Comparison of ENCODE assay signal across 17 cellular contexts in the genomic region with DNA sequence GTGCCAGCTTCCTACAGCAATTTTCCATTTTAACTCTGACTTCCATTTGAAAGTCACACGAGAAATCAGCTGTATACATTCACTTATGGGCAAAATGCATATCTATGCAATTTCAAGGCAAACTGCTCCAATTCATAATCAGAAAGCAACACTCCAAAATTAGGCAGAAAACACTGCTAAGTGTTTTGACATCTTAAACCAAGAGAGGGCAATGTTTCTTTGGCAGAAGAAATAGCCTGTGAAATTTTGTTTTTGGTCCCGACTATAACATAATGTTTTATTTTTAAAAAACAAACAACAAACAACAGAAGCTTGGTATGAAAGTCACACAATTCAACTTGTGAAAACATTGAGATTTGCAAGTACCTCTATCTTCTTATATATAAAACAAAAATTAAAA. TPM values are rescaled to one million over a fixed set of nuclear protein-coding genes. Genes with fewer than 3 reads are reported as not detected.
DNase-seq lines count a peak whose midpoint lies in the region; ATAC-seq, FAIRE-seq and TF ChIP-seq lines count a peak whose summit lies in the region.
"Had no signal": no experiment of that assay in that cellular context is flagged by ENCODE, and none has a peak within 500 bp of the region (broad histone marks: within the 10 kb centered on the region; RNA-seq: fewer than 3 reads in every experiment).

No MANE protein-coding gene starts in this region.

- H3K4me3 Mint-ChIP-seq in H9: no peak overlapping the region
- H3K4me3 Mint-ChIP-seq: T-cell had no signal

- no peak overlapping the region for H4K91ac ChIP-seq in H9 (ENCODE audit: insufficient read length, low read depth, low read length)

- H3K79me2 ChIP-seq in H9 (ENCODE audit: insufficient read depth, low read length): no peaks in the 10 kb centered on the region; the same call in 1 of the 2 replicates

- H3K4me3 ChIP-seq in adipocyte (ENCODE audit: low read length): no peak overlapping the region
- H3K4me3 ChIP-seq in gastroesophageal sphincter: no peak overlapping the region
- H3K4me3 ChIP-seq in small intestine (ENCODE audit: low read depth in 1 of 2, low read length in 2 of 2): no peak overlapping the region

- no peaks in the 10 kb centered on the region for H3K79me1 ChIP-seq in H9 (ENCODE audit: insufficient read depth, low read depth, low read length, poor library complexity, severe bottlenecking)

- H3K4me1 Mint-ChIP-seq in H9: peaks cover 15 to 20% of the 10 kb centered on the region in 2 experiments
- H3K4me1 Mint-ChIP-seq: T-cell had no signal

- no peak overlapping the region for H3K4ac ChIP-seq in H9 (ENCODE audit: low read depth, low read length)

- no peak overlapping the region for H3K27ac ChIP-seq in H9 (ENCODE audit: insufficient read length, low read depth, low read length)
- no peak overlapping the region for H3K27ac ChIP-seq in gastroesophageal sphincter
- no peak overlapping the region for H3K27ac ChIP-seq in small intestine (ENCODE audit: low read depth in 1 of 2, low read length in 1 of 2)

- no peak overlapping the region for H3K9ac ChIP-seq in H9 (ENCODE audit: extremely low read depth, insufficient read length, low read length)
- H3K9ac ChIP-seq in adipocyte (ENCODE audit: low read length): peak overlapping the region; percentile 2

- no peak overlapping the region for H3K4me2 ChIP-seq in H9 (ENCODE audit: insufficient read depth, insufficient read length, low read length)

- no peak overlapping the region for H3T11ph ChIP-seq in H9 (ENCODE audit: low read length)

- ATAC-seq in gastroesophageal sphincter (no peak), GM21526 (IDR thresholded peaks at IDR 0.05; ENCODE audit: low FRiP score, unreplicated experiment) (no peak)
- ATAC-seq: T-cell had no signal

- H3K18ac ChIP-seq in H9 (ENCODE audit: insufficient read length, low read depth, low read length): no peak overlapping the region

- no peaks in the 10 kb centered on the region for H3K9me3 ChIP-seq in H9 (ENCODE audit: control insufficient read depth, low read depth, low read length)
- no peaks in the 10 kb centered on the region for H3K9me3 ChIP-seq in adipocyte (ENCODE audit: control insufficient read depth, low read length)
- H3K9me3 ChIP-seq in gastroesophageal sphincter: no peaks in the 10 kb centered on the region
- no peaks in the 10 kb centered on the region for H3K9me3 ChIP-seq in small intestine (ENCODE audit: control insufficient read depth, low read depth)

- FAIRE-seq in small intestine (lab: Jason Lieb, UNC): no peak

- TF ChIP-seq EP300 in gastroesophageal sphincter (IDR thresholded peaks at IDR 0.05): no peak

- H3K36me3 Mint-ChIP-seq in H9 (ENCODE audit: insufficient read depth in 1 of 3, low read depth in 3 of 3): peaks cover 19 to 30% (median 28%) of the 10 kb centered on the region in 3 experiments
- H3K36me3 Mint-ChIP-seq: T-cell had no signal

- H2BK15ac ChIP-seq in H9 (ENCODE audit: low read depth, low read length): no peak overlapping the region

- H2AFZ ChIP-seq in H9 (ENCODE audit: low read length): no peak overlapping the region

- DNase-seq in AG09319 (ENCODE audit: extremely low read depth, low read depth) (no peak), H9 (no peak), adipocyte (ENCODE audit: low read depth) (peak; percentile 60), small intestine (no peak), NCI-H226 (no peak)
- no peak for DNase-seq in stimulated activated CD4-positive, alpha-beta T cell treated with anti-CD3 and anti-CD28 coated beads, Interleukin-2, amount 100 ng/mL, for 48 hours
- DNase-seq: activated CD4-positive, alpha-beta T cell treated with anti-CD3 and anti-CD28 coated beads for 1 hour; activated T-cell treated with anti-CD3 and anti-CD28 coated beads for 4 hours; C1 segment of cervical spinal cord; effector CD8-positive, alpha-beta T cell; hypothalamus; mammary epithelial cell; NCI-H2081; nucleus accumbens; T-cell had no signal

- no peak overlapping the region for H2BK5ac ChIP-seq in H9 (ENCODE audit: insufficient read length, low read length)

- no peak overlapping the region for H2AK5ac ChIP-seq in H9 (ENCODE audit: insufficient read length, low read length)

- H3K56ac ChIP-seq in H9 (ENCODE audit: insufficient read length, low read depth, low read length): no peak overlapping the region

- no peaks in the 10 kb centered on the region for H3K36me3 ChIP-seq in adipocyte (ENCODE audit: control insufficient read depth, insufficient read depth, low read length, severe bottlenecking)
- H3K36me3 ChIP-seq in gastroesophageal sphincter: no peaks in the 10 kb centered on the region
- H3K36me3 ChIP-seq in small intestine (ENCODE audit: control insufficient read depth in 2 of 2, insufficient read depth in 2 of 2, low read length in 2 of 2): no peaks in the 10 kb centered on the region

- H4K8ac ChIP-seq in H9 (replicated peaks; ENCODE audit: insufficient read length, low read depth, low read length): no peak overlapping the region

- peaks cover 21 to 26% of the 10 kb centered on the region in 2 experiments for H3K9me3 Mint-ChIP-seq in H9

- TF ChIP-seq CTCF in AG09319 (IDR thresholded peaks at IDR 0.05; ENCODE audit: low read depth, low read length) (peak; percentile 31), H9 (conservative IDR thresholded peaks at IDR 0.05) (0 out of 3 replicates have a peak, but pooled peaks have one; percentile 18), gastroesophageal sphincter (IDR thresholded peaks at IDR 0.05) (peak in 3 of 4 experiments; percentile 13 to 32 (median 31))

- no peaks in the 10 kb centered on the region for H3K23me2 ChIP-seq in H9 (ENCODE audit: insufficient read length, low read depth, low read length, poor library complexity, severe bottlenecking)

- no peak overlapping the region for H4K5ac ChIP-seq in H9 (ENCODE audit: insufficient read length, low read depth, low read length)

- H3K4me1 ChIP-seq in H9 (ENCODE audit: insufficient read depth, low read length) (peaks cover 7% of the 10 kb centered on the region; the same call in 1 of the 2 replicates), adipocyte (ENCODE audit: control insufficient read depth, insufficient read depth, low read length) (peaks cover 23% of the 10 kb centered on the region), gastroesophageal sphincter (peaks cover 7 to 54% (median 12%) of the 10 kb centered on the region in 3 donors), small intestine (ENCODE audit: control insufficient read depth in 2 of 2, insufficient read depth in 1 of 2, low read depth in 1 of 2, low read length in 1 of 2) (peaks cover 10 to 13% of the 10 kb centered on the region in 2 donors)

- no peaks in the 10 kb centered on the region for H4K20me1 ChIP-seq in H9 (ENCODE audit: control insufficient read depth, insufficient read depth, insufficient read length)

- no peak overlapping the region for H3K27ac Mint-ChIP-seq in H9
- H3K27ac Mint-ChIP-seq: T-cell had no signal

- no peak for TF ChIP-seq POLR2A in gastroesophageal sphincter (IDR thresholded peaks at IDR 0.05)

- WGBS in H9 (ENCODE audit: extremely low coverage, insufficient read length, low lambda C conversion rate): no CpG with 5 or more reads among the region's 2 CpGs
- 23 to 40% methylated on average over 1 to 2 of the region's 2 CpGs for WGBS in gastroesophageal sphincter (ENCODE audit: low coverage in 1 of 2), 2 donors
- 26 to 48% (median 37%) methylated on average over 2 of the region's 2 CpGs for WGBS in small intestine, 3 donors

- no peak overlapping the region for H2BK120ac ChIP-seq in H9 (ENCODE audit: low read depth, low read length, poor library complexity, severe bottlenecking)

- H3K23ac ChIP-seq in H9 (ENCODE audit: insufficient read length, low read depth, low read length): no peak overlapping the region

- H3K27me3 ChIP-seq in H9 (ENCODE audit: insufficient read depth, low read length) (no peaks in the 10 kb centered on the region), adipocyte (replicated peaks; ENCODE audit: control insufficient read depth, insufficient read depth, low read length) (no peaks in the 10 kb centered on the region), gastroesophageal sphincter (no peaks in the 10 kb centered on the region), small intestine (ENCODE audit: control insufficient read depth in 2 of 2, insufficient read depth in 2 of 2, low read length in 2 of 2) (no peaks in the 10 kb centered on the region)

- no peak overlapping the region for H3K14ac ChIP-seq in H9 (ENCODE audit: insufficient read depth, low read length)

- H2BK20ac ChIP-seq in H9 (ENCODE audit: low read depth, low read length, poor library complexity, severe bottlenecking): no peak overlapping the region

- H2BK12ac ChIP-seq in H9 (ENCODE audit: insufficient read length, low read depth, low read length): no peak overlapping the region

- H3K27me3 Mint-ChIP-seq in H9 (ENCODE audit: low read depth): no peaks in the 10 kb centered on the region

RNA-seq across cellular contexts. Expression of a gene that starts 42.6 kb away (rescaled TPM):
- total RNA-seq in H9 (2021) (24.6 and 27.2 TPM in 2 replicates), gastroesophageal sphincter (10 to 100 TPM; 41.8 to 49.3 (median 47.8) TPM)
- 10 to 100 TPM; 23.2 to 47.4 (median 44.5) TPM for polyA plus RNA-seq in small intestine
